Comparison of ENCODE assay signal across 11 cellular contexts in genomic region chr1:226637147-226637935, GRCh38.
DNase-seq lines count a peak whose midpoint lies in the region; ATAC-seq and TF ChIP-seq lines count a peak whose summit lies in the region.
"Had no signal": no experiment of that assay in that cellular context is flagged by ENCODE, and none has a peak within 500 bp of the region (broad histone marks: within the 10 kb centered on the region; RNA-seq: fewer than 3 reads in every experiment).

No MANE protein-coding gene starts in this region.

- no peaks in the 10 kb centered on the region for H3K36me3 ChIP-seq in liver (ENCODE audit: control insufficient read depth in 4 of 4, insufficient read depth in 3 of 4, low read depth in 1 of 4, low read length in 3 of 4)

- H3K27me3 Mint-ChIP-seq in chondrocyte (ENCODE audit: low read depth) (no peaks in the 10 kb centered on the region), type B pancreatic cell (no peaks in the 10 kb centered on the region)

- no peak overlapping the region for H3K27ac ChIP-seq in liver (ENCODE audit: low read depth in 1 of 2, low read length in 2 of 2)

- H3K36me3 Mint-ChIP-seq in chondrocyte (ENCODE audit: low read depth) (peaks cover 7% of the 10 kb centered on the region), type B pancreatic cell (peaks cover 13% of the 10 kb centered on the region)

- H3K4me1 Mint-ChIP-seq in chondrocyte (ENCODE audit: low read depth): no peaks in the 10 kb centered on the region
- H3K4me1 Mint-ChIP-seq in type B pancreatic cell (ENCODE audit: unreplicated experiment): peaks cover 4% of the 10 kb centered on the region

- no peaks in the 10 kb centered on the region for H3K9me3 ChIP-seq in liver (ENCODE audit: control insufficient read depth in 4 of 4, low read length in 3 of 4)
- H3K9me3 ChIP-seq: Caco-2 had no signal

- H3K4me3 Mint-ChIP-seq in chondrocyte (ENCODE audit: unreplicated experiment) (no peak overlapping the region), type B pancreatic cell (no peak overlapping the region)

- H3K4me3 ChIP-seq in liver (ENCODE audit: low read depth in 1 of 3, low read length in 3 of 3): no peak overlapping the region

- no peak overlapping the region for H3K9ac ChIP-seq in liver (ENCODE audit: low read depth in 1 of 2, low read length in 2 of 2)

- peak; percentile 27 to 62 for TF ChIP-seq RAD21 in liver (IDR thresholded peaks at IDR 0.05)

- 64% methylated on average over 29 of the region's 29 CpGs for WGBS in liver

- H3K27ac Mint-ChIP-seq in chondrocyte (ENCODE audit: unreplicated experiment): no peak overlapping the region
- H3K27ac Mint-ChIP-seq in type B pancreatic cell: no peak overlapping the region

- TF ChIP-seq CTCF in chondrocyte (IDR thresholded peaks at IDR 0.05) (peak; percentile 50), liver (IDR thresholded peaks at IDR 0.05; ENCODE audit: low read depth, low read length, missing input control) (peak; percentile 24), type B pancreatic cell (conservative IDR thresholded peaks at IDR 0.05) (peak; percentile 59)

- H3K9me3 Mint-ChIP-seq in chondrocyte (ENCODE audit: low read depth): no peaks in the 10 kb centered on the region
- no peaks in the 10 kb centered on the region for H3K9me3 Mint-ChIP-seq in type B pancreatic cell

- ATAC-seq in GM21786 (IDR thresholded peaks at IDR 0.05; ENCODE audit: unreplicated experiment): no peak

- H3K27me3 ChIP-seq in liver (ENCODE audit: control insufficient read depth in 4 of 4, insufficient read depth in 4 of 4, low read length in 3 of 4): no peaks in the 10 kb centered on the region

- peak; percentile 63 for DNase-seq in activated effector memory CD4-positive, alpha-beta T cell treated with anti-CD3 and anti-CD28 coated beads, Interleukin-2, amount 50 U/mL, for 16 hours
- DNase-seq in activated effector memory CD4-positive, alpha-beta T cell treated with Interleukin-2 at 50 U/mL for 16 hours: no peak
- peak; percentile 85 for DNase-seq in chondrocyte (ENCODE audit: low spot score)
- DNase-seq in type B pancreatic cell (ENCODE audit: extremely low spot score, unreplicated experiment): no peak
- DNase-seq in DMS 273 treated with DMSO at 0.1 percent for 48 hours (lab: John Stamatoyannopoulos, UW): no peak
- no peak for DNase-seq in DMS153 treated with DMSO at 0.1 percent for 48 hours (lab: John Stamatoyannopoulos, UW; ENCODE audit: unreplicated experiment)
- DNase-seq: islet precursor cell, NCI-H1048 had no signal

- H3K4me1 ChIP-seq in liver (ENCODE audit: control insufficient read depth in 4 of 4, insufficient read depth in 4 of 4, low read length in 3 of 4): no peaks in the 10 kb centered on the region
- H3K4me1 ChIP-seq: Caco-2 had no signal

TF ChIP-seq in liver, 16 proteins besides CTCF, POLR2A, EP300 and RAD21:
- TF ChIP-seq NR2F2 (IDR thresholded peaks at IDR 0.05) (no peak), REST (IDR thresholded peaks at IDR 0.05) (no peak), FOXA2 (IDR thresholded peaks at IDR 0.05) (no peak), GABPA (IDR thresholded peaks at IDR 0.05 in 1 of 2, conservative IDR thresholded peaks at IDR 0.05 in 1 of 2) (no peak), ATF3 (IDR thresholded peaks at IDR 0.05) (no peak), YY1 (IDR thresholded peaks at IDR 0.05) (no peak), TAF1 (conservative IDR thresholded peaks at IDR 0.05) (no peak)

Comparison
In these comparisons a context has a peak if more than half of its experiments do, and no peak if none do; other contexts are left out.
1. DNase-seq: peak in activated effector memory CD4-positive, alpha-beta T cell treated with anti-CD3 and anti-CD28 coated beads, Interleukin-2, amount 50 U/mL, for 16 hours (single experiment) and chondrocyte (single experiment); none in activated effector memory CD4-positive, alpha-beta T cell treated with Interleukin-2 at 50 U/mL for 16 hours (single experiment), type B pancreatic cell (single experiment), DMS 273 treated with DMSO at 0.1 percent for 48 hours (single experiment) and DMS153 treated with DMSO at 0.1 percent for 48 hours (single experiment).
2. Peak in every context shown above with its lines, with median percentiles within 50 percentile points of each other: CTCF ChIP-seq.